Comparison of ENCODE assay signal across 16 cellular contexts in genomic region chr12:98821849-98822248, GRCh38.
A peak's percentile ranks its signal among the peaks of the same experiment; 100 is the strongest.
DNase-seq lines count a peak whose midpoint lies in the region; ATAC-seq, FAIRE-seq and TF ChIP-seq lines count a peak whose summit lies in the region.
"Had no signal": no experiment of that assay in that cellular context is flagged by ENCODE, and none has a peak within 500 bp of the region (broad histone marks: within the 10 kb centered on the region; RNA-seq: fewer than 3 reads in every experiment).

No MANE protein-coding gene starts in this region.

- no peak overlapping the region for H4K8ac ChIP-seq in H9 (replicated peaks; ENCODE audit: insufficient read length, low read depth, low read length)

- no peak for TF ChIP-seq CTCF in H9 (conservative IDR thresholded peaks at IDR 0.05)
- no peak for TF ChIP-seq CTCF in VCaP (conservative IDR thresholded peaks at IDR 0.05)
- no peak for TF ChIP-seq CTCF in nephron (IDR thresholded peaks at IDR 0.05; ENCODE audit: unreplicated experiment in 3 of 3)
- no peak for TF ChIP-seq CTCF in natural killer cell (IDR thresholded peaks at IDR 0.05)

- H2BK15ac ChIP-seq in H9 (ENCODE audit: low read depth, low read length), result no peak overlapping the region

- H2BK12ac ChIP-seq in H9 (ENCODE audit: insufficient read length, low read depth, low read length), result no peak overlapping the region

- no peaks in the 10 kb centered on the region for H3K27me3 ChIP-seq in H9 (ENCODE audit: insufficient read depth, low read length)

- H2BK120ac ChIP-seq in H9 (ENCODE audit: low read depth, low read length, poor library complexity, severe bottlenecking), result no peak overlapping the region

- H2BK20ac ChIP-seq in H9 (ENCODE audit: low read depth, low read length, poor library complexity, severe bottlenecking), result no peak overlapping the region

- no peak overlapping the region for H2BK5ac ChIP-seq in H9 (ENCODE audit: insufficient read length, low read length)

- H3K27ac ChIP-seq in H9 (ENCODE audit: insufficient read length, low read depth, low read length) (no peak overlapping the region), VCaP (peak overlapping the region; percentile 69), cingulate gyrus (ENCODE audit: low read depth, low read length) (peak overlapping the region; percentile 66)
- H3K27ac ChIP-seq: HL-60 had no signal

- H3K23ac ChIP-seq in H9 (ENCODE audit: insufficient read length, low read depth, low read length), result no peak overlapping the region

- no peak overlapping the region for H3K4me2 ChIP-seq in H9 (ENCODE audit: insufficient read depth, insufficient read length, low read length)

- intact Hi-C loops in natural killer cell (cut with micrococcal nuclease), result no loop called here

- no peak overlapping the region for H3K14ac ChIP-seq in H9 (ENCODE audit: insufficient read depth, low read length)

- no peaks in the 10 kb centered on the region for H3K79me2 ChIP-seq in H9 (ENCODE audit: insufficient read depth, low read length)

- H3K9me3 Mint-ChIP-seq in H9 (no peaks in the 10 kb centered on the region; a peak in 1 of 5 replicates), nephron (no peaks in the 10 kb centered on the region), natural killer cell (no peaks in the 10 kb centered on the region)

- H3K27me3 Mint-ChIP-seq in H9 (ENCODE audit: low read depth) (no peaks in the 10 kb centered on the region), nephron (ENCODE audit: low read depth) (no peaks in the 10 kb centered on the region), natural killer cell (ENCODE audit: low read depth in 2 of 2) (peaks cover 7 to 20% of the 10 kb centered on the region in 2 donors)

- FAIRE-seq in RCC 7860 (lab: Jason Lieb, UNC), result no peak

- no peak overlapping the region for H3K9ac ChIP-seq in H9 (ENCODE audit: extremely low read depth, insufficient read length, low read length)

- DNase-seq in H9, result no peak
- DNase-seq in RCC 7860 (ENCODE audit: low spot score), result no peak
- no peak for DNase-seq in natural killer cell
- DNase-seq in SIG-M5 (lab: John Stamatoyannopoulos, UW), result no peak
- DNase-seq: AML-193, Caco-2, NCI-H1048, NCI-H187, NCI-H510A, OCI-M1 had no signal

- no peak overlapping the region for H3K56ac ChIP-seq in H9 (ENCODE audit: insufficient read length, low read depth, low read length)

- ATAC-seq in natural killer cell (no peak), HG02798 (IDR thresholded peaks at IDR 0.05; ENCODE audit: poor library complexity, unreplicated experiment) (no peak)

- H3K4me3 Mint-ChIP-seq in H9, result no peak overlapping the region
- no peak overlapping the region for H3K4me3 Mint-ChIP-seq in nephron
- H3K4me3 Mint-ChIP-seq in natural killer cell, result no peak overlapping the region

- H3K4ac ChIP-seq in H9 (ENCODE audit: low read depth, low read length), result no peak overlapping the region

- no peaks in the 10 kb centered on the region for H3K79me1 ChIP-seq in H9 (ENCODE audit: insufficient read depth, low read depth, low read length, poor library complexity, severe bottlenecking)

- no peak overlapping the region for H4K91ac ChIP-seq in H9 (ENCODE audit: insufficient read length, low read depth, low read length)

- H3K36me3 Mint-ChIP-seq in H9 (ENCODE audit: insufficient read depth in 1 of 3, low read depth in 3 of 3), result no peaks in the 10 kb centered on the region
- no peaks in the 10 kb centered on the region for H3K36me3 Mint-ChIP-seq in nephron (ENCODE audit: low read depth)
- H3K36me3 Mint-ChIP-seq in natural killer cell, result no peaks in the 10 kb centered on the region

- peaks cover 8% of the 10 kb centered on the region; the same call in 1 of the 2 replicates for H3K4me1 ChIP-seq in H9 (ENCODE audit: insufficient read depth, low read length)
- H3K4me1 ChIP-seq: Caco-2 had no signal

- H4K20me1 ChIP-seq in H9 (ENCODE audit: control insufficient read depth, insufficient read depth, insufficient read length), result no peaks in the 10 kb centered on the region

- H3K4me1 Mint-ChIP-seq in H9 (peaks cover 37 to 44% of the 10 kb centered on the region in 2 experiments), nephron (peaks cover 68% of the 10 kb centered on the region), natural killer cell (no peaks in the 10 kb centered on the region)

- H3K9me3 ChIP-seq in H9 (ENCODE audit: control insufficient read depth, low read depth, low read length), result no peaks in the 10 kb centered on the region
- H3K9me3 ChIP-seq: Caco-2, HAP-1 had no signal

- no peak overlapping the region for H2AFZ ChIP-seq in H9 (ENCODE audit: low read length)

- no peak overlapping the region for H2AK5ac ChIP-seq in H9 (ENCODE audit: insufficient read length, low read length)

- no CpG with 5 or more reads among the region's 4 CpGs for WGBS in H9 (ENCODE audit: extremely low coverage, insufficient read length, low lambda C conversion rate)

- H3K27ac Mint-ChIP-seq in H9 (peak overlapping the region in 2 of 3 experiments; percentile 16 to 63; a peak in 4 of 7 replicates), nephron (peak overlapping the region; percentile 16 to 40 (median 20)), natural killer cell (no peak overlapping the region)

- H3K23me2 ChIP-seq in H9 (ENCODE audit: insufficient read length, low read depth, low read length, poor library complexity, severe bottlenecking), result no peaks in the 10 kb centered on the region

- no peak overlapping the region for H4K5ac ChIP-seq in H9 (ENCODE audit: insufficient read length, low read depth, low read length)

- H3T11ph ChIP-seq in H9 (ENCODE audit: low read length), result no peak overlapping the region

- no peak overlapping the region for H3K18ac ChIP-seq in H9 (ENCODE audit: insufficient read length, low read depth, low read length)

Comparison
In these comparisons a context has a peak if more than half of its experiments do, and no peak if none do; other contexts are left out.
1. H3K27ac Mint-ChIP-seq: peak in H9 (2 of 3) and nephron (3 of 3); none in natural killer cell (0 of 2).